Comparison of ENCODE assay signal across 3 cellular contexts in the genomic region with DNA sequence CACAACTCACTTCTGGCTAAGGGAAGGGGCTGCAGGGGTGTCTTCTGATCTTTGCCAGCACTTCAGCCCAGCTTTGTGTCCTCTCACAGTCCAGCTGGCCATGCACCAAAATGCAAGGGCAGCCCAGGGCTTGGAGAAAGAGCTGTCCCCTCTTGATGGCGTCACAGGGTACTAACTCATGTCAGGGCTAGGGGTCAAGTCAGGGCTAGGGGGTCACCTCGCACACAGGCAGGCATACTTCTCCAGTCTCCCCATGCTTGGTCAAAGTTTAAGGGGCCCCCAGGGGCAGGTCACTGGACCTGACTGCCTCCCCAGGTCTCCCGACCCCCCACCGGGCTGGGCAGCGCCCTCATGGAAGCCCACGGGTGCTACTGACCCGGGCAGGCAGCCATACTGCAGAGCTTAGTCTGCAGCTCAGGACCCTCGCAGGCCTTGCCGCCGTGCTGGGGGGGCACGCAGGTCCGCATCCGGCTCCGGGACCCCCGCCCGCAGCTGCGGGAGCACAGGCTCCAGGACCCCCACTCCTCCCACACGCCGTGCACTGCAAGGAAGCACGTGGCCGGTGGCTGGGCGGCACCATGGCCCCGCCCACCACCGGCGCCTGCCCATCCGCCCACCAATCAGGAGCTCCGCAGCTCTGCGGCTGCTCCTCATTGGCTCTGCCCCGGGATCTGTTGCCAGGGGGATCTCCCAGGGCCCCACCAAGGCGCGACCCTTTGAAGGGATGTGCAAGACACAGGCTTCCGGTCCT.
TF ChIP-seq lines count a peak whose summit lies in the region.

No MANE protein-coding gene starts in this region.

TF ChIP-seq in SK-N-SH, 30 proteins besides CTCF, POLR2A, EP300 and RAD21:
- TF ChIP-seq NFIC (IDR thresholded peaks at IDR 0.05; ENCODE audit: borderline replicate concordance) (no peak), FOSL2 (IDR thresholded peaks at IDR 0.05; ENCODE audit: borderline replicate concordance, low read depth) (no peak), POLR2AphosphoS5 (IDR thresholded peaks at IDR 0.05; ENCODE audit: low read depth, low read length) (no peak)

TF ChIP-seq in SK-N-SH treated with all-trans-retinoic acid at 6 μM for 48 hours, 23 proteins besides CTCF, POLR2A, EP300 and RAD21:
- TF ChIP-seq, protein P1, sequence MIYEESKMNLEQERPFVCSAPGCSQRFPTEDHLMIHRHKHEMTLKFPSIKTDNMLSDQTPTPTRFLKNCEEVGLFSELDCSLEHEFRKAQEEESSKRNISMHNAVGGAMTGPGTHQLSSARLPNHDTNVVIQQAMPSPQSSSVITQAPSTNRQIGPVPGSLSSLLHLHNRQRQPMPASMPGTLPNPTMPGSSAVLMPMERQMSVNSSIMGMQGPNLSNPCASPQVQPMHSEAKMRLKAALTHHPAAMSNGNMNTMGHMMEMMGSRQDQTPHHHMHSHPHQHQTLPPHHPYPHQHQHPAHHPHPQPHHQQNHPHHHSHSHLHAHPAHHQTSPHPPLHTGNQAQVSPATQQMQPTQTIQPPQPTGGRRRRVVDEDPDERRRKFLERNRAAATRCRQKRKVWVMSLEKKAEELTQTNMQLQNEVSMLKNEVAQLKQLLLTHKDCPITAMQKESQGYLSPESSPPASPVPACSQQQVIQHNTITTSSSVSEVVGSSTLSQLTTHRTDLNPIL (CRISPR knock-in tag; IDR thresholded peaks at IDR 0.05; ENCODE audit: low read depth), result no peak
- TF ChIP-seq ZFP3 (CRISPR knock-in tag; IDR thresholded peaks at IDR 0.05) (no peak), ZNF70 (CRISPR knock-in tag; IDR thresholded peaks at IDR 0.05) (no peak), ISL1 (CRISPR knock-in tag; IDR thresholded peaks at IDR 0.05) (no peak), ESRRG (CRISPR knock-in tag; IDR thresholded peaks at IDR 0.05) (no peak), ZFP30 (CRISPR knock-in tag; IDR thresholded peaks at IDR 0.05) (no peak), ZNF8 (CRISPR knock-in tag; IDR thresholded peaks at IDR 0.05) (no peak)

TF ChIP-seq in H1, 55 proteins besides CTCF, POLR2A, EP300 and RAD21:
- TF ChIP-seq RBBP5 (IDR thresholded peaks at IDR 0.05; ENCODE audit: borderline replicate concordance, low read depth, low read length) (no peak), SUZ12 (IDR thresholded peaks at IDR 0.05; ENCODE audit: low read length) (no peak), CBX8 (IDR thresholded peaks at IDR 0.05; ENCODE audit: borderline replicate concordance, low read depth, low read length) (no peak), TEAD4 (IDR thresholded peaks at IDR 0.05; ENCODE audit: low read depth, low read length) (no peak), CHD2 (IDR thresholded peaks at IDR 0.05; ENCODE audit: low read length) (no peak), CREB1 (IDR thresholded peaks at IDR 0.05) (no peak), SP1 (IDR thresholded peaks at IDR 0.05; ENCODE audit: low read depth, low read length) (peak; percentile 73; the same call in 1 of the 2 replicates), RFX5 (IDR thresholded peaks at IDR 0.05; ENCODE audit: borderline replicate concordance, low read depth, low read length) (peak; percentile 79), NRF1 (IDR thresholded peaks at IDR 0.05; ENCODE audit: low read depth, low read length) (no peak), KDM4A (IDR thresholded peaks at IDR 0.05; ENCODE audit: low read depth, low read length, severe bottlenecking) (no peak), TAF1 (IDR thresholded peaks at IDR 0.05; ENCODE audit: low read depth, low read length) (no peak), FOSL1 (IDR thresholded peaks at IDR 0.05; ENCODE audit: insufficient read depth, low read depth, low read length) (no peak), MAX (IDR thresholded peaks at IDR 0.05) (peak; percentile 74), HDAC6 (IDR thresholded peaks at IDR 0.05; ENCODE audit: low read depth, low read length) (no peak), SP2 (IDR thresholded peaks at IDR 0.05; ENCODE audit: low read length) (0 out of 2 replicates have a peak, but pooled peaks have one; percentile 18), BCL11A (IDR thresholded peaks at IDR 0.05; ENCODE audit: low read depth in 2 of 2, low read length in 2 of 2) (no peak), EGR1 (IDR thresholded peaks at IDR 0.05; ENCODE audit: borderline replicate concordance, low read depth, low read length) (no peak)
- TF ChIP-seq, protein P2, sequence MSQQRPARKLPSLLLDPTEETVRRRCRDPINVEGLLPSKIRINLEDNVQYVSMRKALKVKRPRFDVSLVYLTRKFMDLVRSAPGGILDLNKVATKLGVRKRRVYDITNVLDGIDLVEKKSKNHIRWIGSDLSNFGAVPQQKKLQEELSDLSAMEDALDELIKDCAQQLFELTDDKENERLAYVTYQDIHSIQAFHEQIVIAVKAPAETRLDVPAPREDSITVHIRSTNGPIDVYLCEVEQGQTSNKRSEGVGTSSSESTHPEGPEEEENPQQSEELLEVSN (IDR thresholded peaks at IDR 0.05), result peak; percentile 80
TF ChIP-seq in H1: peak in this region for 5.
